ENCODE assay signal across 1 cellular context in genomic region chr1:167630568-167631385, GRCh38.
TF ChIP-seq lines count a peak whose summit lies in the region.

No MANE protein-coding gene starts in this region.

TF ChIP-seq in H1, 55 proteins besides CTCF, POLR2A, EP300 and RAD21 (continued from another document):
- TF ChIP-seq SRF (IDR thresholded peaks at IDR 0.05; ENCODE audit: low read depth, low read length), result no peak
- TF ChIP-seq EZH2 (IDR thresholded peaks at IDR 0.05; ENCODE audit: low read depth, low read length, severe bottlenecking), result peak; percentile 7
- TF ChIP-seq TAF7 (optimal IDR thresholded peaks at IDR 0.05; ENCODE audit: borderline replicate concordance, low read depth, low read length), result no peak
- no peak for TF ChIP-seq HDAC2 (IDR thresholded peaks at IDR 0.05; ENCODE audit: borderline replicate concordance in 1 of 2, low read depth in 2 of 2, low read length in 2 of 2)
- TF ChIP-seq ASH2L (IDR thresholded peaks at IDR 0.05; ENCODE audit: low read length), result peak; percentile 57
- TF ChIP-seq, protein P1, sequence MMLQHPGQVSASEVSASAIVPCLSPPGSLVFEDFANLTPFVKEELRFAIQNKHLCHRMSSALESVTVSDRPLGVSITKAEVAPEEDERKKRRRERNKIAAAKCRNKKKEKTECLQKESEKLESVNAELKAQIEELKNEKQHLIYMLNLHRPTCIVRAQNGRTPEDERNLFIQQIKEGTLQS (IDR thresholded peaks at IDR 0.05; ENCODE audit: insufficient read depth, low read depth, low read length), result no peak
- TF ChIP-seq BACH1 (IDR thresholded peaks at IDR 0.05; ENCODE audit: low read length), result no peak
- no peak for TF ChIP-seq TEAD4 (IDR thresholded peaks at IDR 0.05; ENCODE audit: low read depth, low read length)
- TF ChIP-seq, protein P2, sequence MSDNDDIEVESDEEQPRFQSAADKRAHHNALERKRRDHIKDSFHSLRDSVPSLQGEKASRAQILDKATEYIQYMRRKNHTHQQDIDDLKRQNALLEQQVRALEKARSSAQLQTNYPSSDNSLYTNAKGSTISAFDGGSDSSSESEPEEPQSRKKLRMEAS (IDR thresholded peaks at IDR 0.05), result no peak
- TF ChIP-seq, protein P3, sequence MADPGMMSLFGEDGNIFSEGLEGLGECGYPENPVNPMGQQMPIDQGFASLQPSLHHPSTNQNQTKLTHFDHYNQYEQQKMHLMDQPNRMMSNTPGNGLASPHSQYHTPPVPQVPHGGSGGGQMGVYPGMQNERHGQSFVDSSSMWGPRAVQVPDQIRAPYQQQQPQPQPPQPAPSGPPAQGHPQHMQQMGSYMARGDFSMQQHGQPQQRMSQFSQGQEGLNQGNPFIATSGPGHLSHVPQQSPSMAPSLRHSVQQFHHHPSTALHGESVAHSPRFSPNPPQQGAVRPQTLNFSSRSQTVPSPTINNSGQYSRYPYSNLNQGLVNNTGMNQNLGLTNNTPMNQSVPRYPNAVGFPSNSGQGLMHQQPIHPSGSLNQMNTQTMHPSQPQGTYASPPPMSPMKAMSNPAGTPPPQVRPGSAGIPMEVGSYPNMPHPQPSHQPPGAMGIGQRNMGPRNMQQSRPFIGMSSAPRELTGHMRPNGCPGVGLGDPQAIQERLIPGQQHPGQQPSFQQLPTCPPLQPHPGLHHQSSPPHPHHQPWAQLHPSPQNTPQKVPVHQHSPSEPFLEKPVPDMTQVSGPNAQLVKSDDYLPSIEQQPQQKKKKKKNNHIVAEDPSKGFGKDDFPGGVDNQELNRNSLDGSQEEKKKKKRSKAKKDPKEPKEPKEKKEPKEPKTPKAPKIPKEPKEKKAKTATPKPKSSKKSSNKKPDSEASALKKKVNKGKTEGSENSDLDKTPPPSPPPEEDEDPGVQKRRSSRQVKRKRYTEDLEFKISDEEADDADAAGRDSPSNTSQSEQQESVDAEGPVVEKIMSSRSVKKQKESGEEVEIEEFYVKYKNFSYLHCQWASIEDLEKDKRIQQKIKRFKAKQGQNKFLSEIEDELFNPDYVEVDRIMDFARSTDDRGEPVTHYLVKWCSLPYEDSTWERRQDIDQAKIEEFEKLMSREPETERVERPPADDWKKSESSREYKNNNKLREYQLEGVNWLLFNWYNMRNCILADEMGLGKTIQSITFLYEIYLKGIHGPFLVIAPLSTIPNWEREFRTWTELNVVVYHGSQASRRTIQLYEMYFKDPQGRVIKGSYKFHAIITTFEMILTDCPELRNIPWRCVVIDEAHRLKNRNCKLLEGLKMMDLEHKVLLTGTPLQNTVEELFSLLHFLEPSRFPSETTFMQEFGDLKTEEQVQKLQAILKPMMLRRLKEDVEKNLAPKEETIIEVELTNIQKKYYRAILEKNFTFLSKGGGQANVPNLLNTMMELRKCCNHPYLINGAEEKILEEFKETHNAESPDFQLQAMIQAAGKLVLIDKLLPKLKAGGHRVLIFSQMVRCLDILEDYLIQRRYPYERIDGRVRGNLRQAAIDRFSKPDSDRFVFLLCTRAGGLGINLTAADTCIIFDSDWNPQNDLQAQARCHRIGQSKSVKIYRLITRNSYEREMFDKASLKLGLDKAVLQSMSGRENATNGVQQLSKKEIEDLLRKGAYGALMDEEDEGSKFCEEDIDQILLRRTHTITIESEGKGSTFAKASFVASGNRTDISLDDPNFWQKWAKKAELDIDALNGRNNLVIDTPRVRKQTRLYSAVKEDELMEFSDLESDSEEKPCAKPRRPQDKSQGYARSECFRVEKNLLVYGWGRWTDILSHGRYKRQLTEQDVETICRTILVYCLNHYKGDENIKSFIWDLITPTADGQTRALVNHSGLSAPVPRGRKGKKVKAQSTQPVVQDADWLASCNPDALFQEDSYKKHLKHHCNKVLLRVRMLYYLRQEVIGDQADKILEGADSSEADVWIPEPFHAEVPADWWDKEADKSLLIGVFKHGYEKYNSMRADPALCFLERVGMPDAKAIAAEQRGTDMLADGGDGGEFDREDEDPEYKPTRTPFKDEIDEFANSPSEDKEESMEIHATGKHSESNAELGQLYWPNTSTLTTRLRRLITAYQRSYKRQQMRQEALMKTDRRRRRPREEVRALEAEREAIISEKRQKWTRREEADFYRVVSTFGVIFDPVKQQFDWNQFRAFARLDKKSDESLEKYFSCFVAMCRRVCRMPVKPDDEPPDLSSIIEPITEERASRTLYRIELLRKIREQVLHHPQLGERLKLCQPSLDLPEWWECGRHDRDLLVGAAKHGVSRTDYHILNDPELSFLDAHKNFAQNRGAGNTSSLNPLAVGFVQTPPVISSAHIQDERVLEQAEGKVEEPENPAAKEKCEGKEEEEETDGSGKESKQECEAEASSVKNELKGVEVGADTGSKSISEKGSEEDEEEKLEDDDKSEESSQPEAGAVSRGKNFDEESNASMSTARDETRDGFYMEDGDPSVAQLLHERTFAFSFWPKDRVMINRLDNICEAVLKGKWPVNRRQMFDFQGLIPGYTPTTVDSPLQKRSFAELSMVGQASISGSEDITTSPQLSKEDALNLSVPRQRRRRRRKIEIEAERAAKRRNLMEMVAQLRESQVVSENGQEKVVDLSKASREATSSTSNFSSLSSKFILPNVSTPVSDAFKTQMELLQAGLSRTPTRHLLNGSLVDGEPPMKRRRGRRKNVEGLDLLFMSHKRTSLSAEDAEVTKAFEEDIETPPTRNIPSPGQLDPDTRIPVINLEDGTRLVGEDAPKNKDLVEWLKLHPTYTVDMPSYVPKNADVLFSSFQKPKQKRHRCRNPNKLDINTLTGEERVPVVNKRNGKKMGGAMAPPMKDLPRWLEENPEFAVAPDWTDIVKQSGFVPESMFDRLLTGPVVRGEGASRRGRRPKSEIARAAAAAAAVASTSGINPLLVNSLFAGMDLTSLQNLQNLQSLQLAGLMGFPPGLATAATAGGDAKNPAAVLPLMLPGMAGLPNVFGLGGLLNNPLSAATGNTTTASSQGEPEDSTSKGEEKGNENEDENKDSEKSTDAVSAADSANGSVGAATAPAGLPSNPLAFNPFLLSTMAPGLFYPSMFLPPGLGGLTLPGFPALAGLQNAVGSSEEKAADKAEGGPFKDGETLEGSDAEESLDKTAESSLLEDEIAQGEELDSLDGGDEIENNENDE (IDR thresholded peaks at IDR 0.05; ENCODE audit: insufficient replicate concordance, low read length), result no peak
- no peak for TF ChIP-seq CHD2 (IDR thresholded peaks at IDR 0.05; ENCODE audit: low read length)
- TF ChIP-seq RNF2 (IDR thresholded peaks at IDR 0.05; ENCODE audit: borderline replicate concordance, low read depth, low read length, missing control alignments, poor library complexity, severe bottlenecking), result peak; percentile 11
TF ChIP-seq in H1: peak in this region for 4.
